16 cellular contexts compared by ENCODE assay signal in the genomic region with DNA sequence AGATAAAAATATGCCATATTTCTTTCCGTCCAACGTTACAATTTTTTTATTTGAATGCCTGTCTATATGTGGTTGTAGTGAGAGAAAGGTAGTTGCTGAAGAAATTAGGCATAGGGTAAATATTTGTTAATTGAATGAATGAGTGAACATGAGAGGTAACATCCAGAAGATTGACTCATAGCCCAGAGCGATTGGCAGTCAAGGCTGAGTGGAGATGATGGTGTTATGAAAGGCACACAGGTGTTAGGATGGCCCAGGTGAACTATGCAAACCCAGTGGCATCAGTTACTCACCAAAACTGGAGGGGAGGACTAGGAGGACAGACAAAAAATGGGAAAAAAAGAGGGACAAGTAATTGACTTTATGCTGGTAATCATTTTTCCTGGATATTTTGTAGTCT.
"Had no signal": no experiment of that assay in that cellular context is flagged by ENCODE, and none has a peak within 500 bp of the region (broad histone marks: within the 10 kb centered on the region; RNA-seq: fewer than 3 reads in every experiment).

No MANE protein-coding gene starts in this region.

- DNase-seq: activated CD4-positive, alpha-beta T cell treated with anti-CD3 and anti-CD28 coated beads for 1 hour; activated CD8-positive, alpha-beta memory T cell treated with anti-CD3 and anti-CD28 coated beads for 24 hours; activated CD8-positive, alpha-beta memory T cell treated with anti-CD3 and anti-CD28 coated beads, Interleukin-2, amount 50 U/mL, for 48 hours; activated effector memory CD4-positive, alpha-beta T cell treated with anti-CD3 and anti-CD28 coated beads, Interleukin-2, amount 50 U/mL, for 16 hours; activated naive CD4-positive, alpha-beta T cell treated with anti-CD3 and anti-CD28 coated beads, Interleukin-2, amount 50 U/mL, for 16 hours; activated T-cell treated with anti-CD3 and anti-CD28 coated beads, Interleukin-2, amount 50 U/mL, for 72 hours; aorta; cortex of kidney; esophagus squamous epithelium; hippocampal formation; islet precursor cell; stimulated activated CD4-positive, alpha-beta T cell treated with anti-CD3 and anti-CD28 coated beads, Interleukin-15, amount 100 ng/mL, for 24 hours; stimulated activated CD4-positive, alpha-beta T cell treated with anti-CD3 and anti-CD28 coated beads, Interleukin-2, amount 100 ng/mL, for 48 hours; transverse colon; uterus had no signal

- ATAC-seq: activated T-cell treated with anti-CD3 and anti-CD28 coated beads, Interleukin-2, amount 50 U/mL, for 72 hours; left lobe of liver had no signal
